1 cellular context compared by ENCODE assay signal in genomic region chr12:111642681-111643427, GRCh38.
TF ChIP-seq lines count a peak whose summit lies in the region.

No MANE protein-coding gene starts in this region.

TF ChIP-seq in endothelial cell of umbilical vein, 7 proteins besides CTCF, POLR2A, EP300 and RAD21:
- TF ChIP-seq POLR2AphosphoS5 (IDR thresholded peaks at IDR 0.05; ENCODE audit: insufficient read depth, low read depth, low read length) = no peak
- TF ChIP-seq, protein P1, sequence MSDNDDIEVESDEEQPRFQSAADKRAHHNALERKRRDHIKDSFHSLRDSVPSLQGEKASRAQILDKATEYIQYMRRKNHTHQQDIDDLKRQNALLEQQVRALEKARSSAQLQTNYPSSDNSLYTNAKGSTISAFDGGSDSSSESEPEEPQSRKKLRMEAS (IDR thresholded peaks at IDR 0.05; ENCODE audit: insufficient read depth, insufficient read length) = no peak
- TF ChIP-seq MYC (IDR thresholded peaks at IDR 0.05; ENCODE audit: low read depth, low read length) = no peak
- no peak for TF ChIP-seq FOS (IDR thresholded peaks at IDR 0.05; ENCODE audit: borderline replicate concordance, insufficient read depth, low read length)
- no peak for TF ChIP-seq EZH2 (IDR thresholded peaks at IDR 0.05; ENCODE audit: borderline replicate concordance, low read depth, low read length, severe bottlenecking)
- no peak for TF ChIP-seq JUN (IDR thresholded peaks at IDR 0.05; ENCODE audit: borderline replicate concordance, insufficient read depth, insufficient read length, low read depth)
- no peak for TF ChIP-seq GATA2 (IDR thresholded peaks at IDR 0.05; ENCODE audit: insufficient read depth, insufficient read length, low read depth, low read length)
